ENCODE assay signal across 8 cellular contexts in genomic region chr1:156282143-156282478, GRCh38. TPM values are rescaled to one million over a fixed set of nuclear protein-coding genes. Genes with fewer than 3 reads are reported as not detected.
DNase-seq lines count a peak whose midpoint lies in the region; FAIRE-seq and TF ChIP-seq lines count a peak whose summit lies in the region.

No MANE protein-coding gene starts in this region.

- H3K9me3 ChIP-seq in liver (ENCODE audit: control insufficient read depth in 4 of 4, low read length in 3 of 4) (no peaks in the 10 kb centered on the region), transverse colon (no peaks in the 10 kb centered on the region)

- peaks cover 18% of the 10 kb centered on the region for H3K36me3 Mint-ChIP-seq in activated naive CD4-positive, alpha-beta T cell treated with anti-CD3 and anti-CD28 coated beads for 36 hours (ENCODE audit: low read depth)

- WGBS in liver, result 0% methylated on average over 10 of the region's 10 CpGs
- WGBS in transverse colon (ENCODE audit: low coverage in 1 of 2), 2 donors, result 0% methylated on average over 6 to 10 of the region's 10 CpGs

- intact Hi-C loops in activated naive CD4-positive, alpha-beta T cell treated with anti-CD3 and anti-CD28 coated beads for 36 hours (cut with micrococcal nuclease), result loop anchor here (1.0 to 5.0 kb wide), 8 partner anchors 13 to 348 kb away; partner anchors contain the start of genes CCT3, GLMP, KHDC4 and LAMTOR2
- intact Hi-C loops in transverse colon (cut with DNase I; ENCODE audit: low total_unique reads), result no loop called here

- H3K27ac ChIP-seq in brain microvascular endothelial cell, result peak overlapping the region; percentile 97
- H3K27ac ChIP-seq in liver (ENCODE audit: low read depth in 1 of 2, low read length in 2 of 2), result peak overlapping the region; percentile 95 to 98
- peak overlapping the region; percentile 90 to 95 (median 92) for H3K27ac ChIP-seq in transverse colon

- H3K27me3 Mint-ChIP-seq in activated naive CD4-positive, alpha-beta T cell treated with anti-CD3 and anti-CD28 coated beads for 36 hours (ENCODE audit: low read depth), result no peaks in the 10 kb centered on the region

- H3K9me3 Mint-ChIP-seq in activated naive CD4-positive, alpha-beta T cell treated with anti-CD3 and anti-CD28 coated beads for 36 hours, result no peaks in the 10 kb centered on the region

- peak overlapping the region; percentile 61 to 98 for H3K9ac ChIP-seq in liver (ENCODE audit: low read depth in 1 of 2, low read length in 2 of 2)

- TF ChIP-seq EP300 in transverse colon (IDR thresholded peaks at IDR 0.05; ENCODE audit: low read depth), result no peak

- TF ChIP-seq POLR2A in transverse colon (IDR thresholded peaks at IDR 0.05), result no peak

- TF ChIP-seq RAD21 in liver (IDR thresholded peaks at IDR 0.05), result no peak

- H3K36me3 ChIP-seq in brain microvascular endothelial cell (replicated peaks), result peaks cover 6% of the 10 kb centered on the region
- peaks cover 4 to 15% (median 11%) of the 10 kb centered on the region in 4 donors for H3K36me3 ChIP-seq in liver (ENCODE audit: control insufficient read depth in 4 of 4, insufficient read depth in 3 of 4, low read depth in 1 of 4, low read length in 3 of 4)
- H3K36me3 ChIP-seq in transverse colon, result peaks cover 0 to 14% (median 4%) of the 10 kb centered on the region in 4 donors

- H3K27me3 ChIP-seq in brain microvascular endothelial cell (replicated peaks) (no peaks in the 10 kb centered on the region), liver (ENCODE audit: control insufficient read depth in 4 of 4, insufficient read depth in 4 of 4, low read length in 3 of 4) (no peaks in the 10 kb centered on the region), transverse colon (no peaks in the 10 kb centered on the region)

- H3K27ac Mint-ChIP-seq in activated naive CD4-positive, alpha-beta T cell treated with anti-CD3 and anti-CD28 coated beads for 36 hours, result peak overlapping the region; percentile 92

- H3K4me1 ChIP-seq in liver (ENCODE audit: control insufficient read depth in 4 of 4, insufficient read depth in 4 of 4, low read length in 3 of 4) (peaks cover 8 to 57% (median 39%) of the 10 kb centered on the region in 4 donors), transverse colon (peaks cover 8 to 39% (median 21%) of the 10 kb centered on the region in 4 donors)

- peaks cover 27% of the 10 kb centered on the region for H3K4me1 Mint-ChIP-seq in activated naive CD4-positive, alpha-beta T cell treated with anti-CD3 and anti-CD28 coated beads for 36 hours (ENCODE audit: low read depth)

- peak overlapping the region; percentile 99 for H3K4me3 Mint-ChIP-seq in activated naive CD4-positive, alpha-beta T cell treated with anti-CD3 and anti-CD28 coated beads for 36 hours

- CTCF ChIA-PET in activated naive CD4-positive, alpha-beta T cell treated with anti-CD3 and anti-CD28 coated beads for 36 hours (lab: Charles Lee), result interaction anchor here (0.7 to 2.2 kb wide), 8 partner anchors 22 to 164 kb away, joined by 3 to 8 read pairs (median 4); no protein-coding TSS in a partner anchor

- in situ Hi-C loops in brain microvascular endothelial cell (cut with HindIII; ENCODE audit: low pct_ligation_motif_present, low sequenced_read_pairs), result no loop called here
- in situ Hi-C loops in transverse colon (cut with MboI; ENCODE audit: low pct_ligation_motif_present in 1 of 4, low pct_unique_long_range_greater_than_20kb in 1 of 4, low sequenced_read_pairs in 3 of 4), result no loop called here

- FAIRE-seq in HTR-8/SVneo (lab: Jason Lieb, UNC), result no peak

- no peak for DNase-seq in activated naive CD4-positive, alpha-beta T cell treated with anti-CD3 and anti-CD28 coated beads for 36 hours
- no peak for DNase-seq in activated naive CD4-positive, alpha-beta T cell (lab: John Stamatoyannopoulos, UW)
- DNase-seq in NCI-H2029 (lab: John Stamatoyannopoulos, UW) (peak; percentile 19), brain microvascular endothelial cell (no peak), transverse colon (no peak), KG1 (lab: John Stamatoyannopoulos, UW) (no peak), HTR-8/SVneo (ENCODE audit: insufficient read length, low spot score) (no peak)

- TF ChIP-seq CTCF in brain microvascular endothelial cell (IDR thresholded peaks at IDR 0.05; ENCODE audit: low read depth, low read length, missing control alignments) (no peak), liver (IDR thresholded peaks at IDR 0.05; ENCODE audit: low read depth, low read length, missing input control) (no peak), transverse colon (IDR thresholded peaks at IDR 0.05) (no peak)

- H3K4me3 ChIP-seq in brain microvascular endothelial cell (ENCODE audit: low read depth, low read length) (peak overlapping the region; percentile 88), liver (ENCODE audit: low read depth in 1 of 3, low read length in 3 of 3) (peak overlapping the region; percentile 82 to 99 (median 96)), transverse colon (peak overlapping the region; percentile 79 to 94 (median 88))

TF ChIP-seq in liver, 16 proteins besides CTCF, POLR2A, EP300 and RAD21:
- no peak for TF ChIP-seq HNF4G (IDR thresholded peaks at IDR 0.05)
- TF ChIP-seq HNF4A (conservative IDR thresholded peaks at IDR 0.05), result peak in 1 of 2 donors; percentile 56
- no peak for TF ChIP-seq SP1 (IDR thresholded peaks at IDR 0.05)
- TF ChIP-seq ATF3 (IDR thresholded peaks at IDR 0.05), result no peak
- TF ChIP-seq FOXA2 (IDR thresholded peaks at IDR 0.05), result no peak
- no peak for TF ChIP-seq FOXA1 (IDR thresholded peaks at IDR 0.05)

RNA-seq across cellular contexts. Expression of gene SMG5, which starts 0.5 kb away (rescaled TPM):
- 10 to 100 TPM; 77.1 to 83.4 TPM for total RNA-seq in activated naive CD4-positive, alpha-beta T cell treated with anti-CD3 and anti-CD28 coated beads for 36 hours
- total RNA-seq in liver (10 to 100 TPM; 30.3 to 59.1 TPM), transverse colon (100 to 1,000 TPM in 2 of 4 donors, 10 to 100 TPM in 2; 72.1 to 134 (median 102) TPM)
- 10 to 100 TPM; 22.9 to 41.1 TPM for polyA plus RNA-seq in liver

RNA-seq across cellular contexts. Expression of gene TMEM79, which starts 2.0 kb away (rescaled TPM):
- total RNA-seq in activated naive CD4-positive, alpha-beta T cell treated with anti-CD3 and anti-CD28 coated beads for 36 hours, result 1 to 10 TPM; 9.1 to 9.5 TPM
- 1 to 10 TPM; 1.2 to 1.5 TPM for total RNA-seq in liver
- polyA plus RNA-seq in liver, result 1 to 10 TPM; 1.7 to 2.2 TPM
- 10 to 100 TPM in 1 of 4 donors, 1 to 10 TPM in 3; 2.0 to 13.1 (median 3.9) TPM for total RNA-seq in transverse colon

RNA-seq across cellular contexts. Expression of gene GLMP, which starts 13.4 kb away (rescaled TPM):
- total RNA-seq in activated naive CD4-positive, alpha-beta T cell treated with anti-CD3 and anti-CD28 coated beads for 36 hours, result 10 to 100 TPM in 1 of 2 experiments, 1 to 10 TPM in 1; 10.0 to 10.1 TPM
- total RNA-seq in liver, result 10 to 100 TPM; 26.5 to 30.0 TPM
- polyA plus RNA-seq in liver, result 10 to 100 TPM; 47.9 to 51.4 TPM
- total RNA-seq in transverse colon, result 10 to 100 TPM in 3 of 4 donors, 1 to 10 TPM in 1; 4.0 to 65.9 (median 38.2) TPM

RNA-seq across cellular contexts. Expression of gene VHLL, which starts 17.0 kb away (rescaled TPM):
- not detected for total RNA-seq in activated naive CD4-positive, alpha-beta T cell treated with anti-CD3 and anti-CD28 coated beads for 36 hours
- under 1 TPM in 1 of 2 donors, not detected in 1; 0.67 TPM for total RNA-seq in liver
- not detected for polyA plus RNA-seq in liver
- total RNA-seq in transverse colon, result not detected

RNA-seq across cellular contexts. Expression of gene PAQR6, which starts 34.3 kb away (rescaled TPM):
- total RNA-seq in activated naive CD4-positive, alpha-beta T cell treated with anti-CD3 and anti-CD28 coated beads for 36 hours, result 1 to 10 TPM; 3.7 to 4.2 TPM
- total RNA-seq in liver (under 1 TPM; 0.23 to 0.75 TPM), transverse colon (1 to 10 TPM in 2 of 4 donors, not detected in 2; 1.7 to 3.1 TPM)
- polyA plus RNA-seq in liver, result under 1 TPM; 0.22 to 0.85 TPM
